ENCODE assay signal across 32 cellular contexts in the genomic region with DNA sequence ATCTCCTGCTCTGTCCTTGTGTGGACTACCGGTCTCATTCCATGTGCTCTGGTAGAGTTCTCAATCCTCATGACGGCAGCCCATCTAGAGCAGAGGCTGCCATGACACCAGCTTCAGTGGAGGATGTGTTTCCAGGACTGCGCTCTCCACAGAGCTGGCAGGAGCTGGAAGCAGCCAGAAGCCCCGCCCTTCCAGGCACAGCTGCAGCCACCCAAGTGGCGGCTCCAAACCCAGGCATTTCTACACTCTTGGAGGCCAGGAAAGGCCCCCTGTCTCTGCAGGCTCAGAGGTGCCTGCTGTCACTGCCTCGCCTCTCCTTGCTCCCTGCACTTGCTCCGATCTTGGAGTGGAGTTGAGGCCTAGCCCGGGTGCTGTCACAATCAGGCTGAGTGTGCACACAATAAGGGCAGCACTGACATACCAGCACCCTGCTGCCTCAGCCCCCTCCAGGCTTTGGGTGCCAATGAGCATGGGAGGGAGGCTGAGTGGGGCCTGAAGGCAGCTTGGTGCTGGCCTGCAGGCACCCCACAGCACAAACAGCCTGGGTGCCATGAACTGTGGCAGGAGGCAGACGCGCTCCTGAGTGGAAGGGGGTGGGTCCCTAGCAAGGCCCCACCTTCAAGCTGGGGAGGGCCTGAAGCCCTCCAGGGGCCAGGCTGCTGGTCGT.
"Had no signal": no experiment of that assay in that cellular context is flagged by ENCODE, and none has a peak within 500 bp of the region (broad histone marks: within the 10 kb centered on the region; RNA-seq: fewer than 3 reads in every experiment).

No MANE protein-coding gene starts in this region.

- H3K27ac Mint-ChIP-seq: activated CD4-positive, alpha-beta T cell treated with anti-CD3 and anti-CD28 coated beads for 36 hours; activated CD4-positive, alpha-beta T cell treated with anti-CD3 and anti-CD28 coated beads, Interleukin-2, amount 10 ng/mL, durations not matched to agents 7 days and 5 days; activated naive CD4-positive, alpha-beta T cell treated with anti-CD3 and anti-CD28 coated beads for 36 hours; activated T-helper 1 cell treated with anti-CD3 and anti-CD28 coated beads, Interleukin-12 subunit alpha, Interleukin-12 subunit beta, Interleukin-2, Interleukin-4 antibody, amounts not matched to agents 30 ng/mL and 10 ng/mL and 1 ng/mL, durations not matched to agents 14 hours and 24 hours and 36 hours; brain had no signal

- DNase-seq: activated CD4-positive, alpha-beta T cell treated with anti-CD3 and anti-CD28 coated beads for 36 hours; activated CD4-positive, alpha-beta T cell treated with anti-CD3 and anti-CD28 coated beads, Interleukin-2, amount 10 ng/mL, durations not matched to agents 7 days and 5 days; activated CD4-positive, alpha-beta T cell treated with anti-CD3 and anti-CD28 coated beads, Interleukin-2, amount 50 U/mL, for 48 hours; activated CD8-positive, alpha-beta memory T cell treated with anti-CD3 and anti-CD28 coated beads, Interleukin-2, amount 50 U/mL, for 4 hours; activated gamma-delta T cell treated with Interleukin-2 at 50 U/mL for 16 hours; activated naive CD4-positive, alpha-beta T cell treated with anti-CD3 and anti-CD28 coated beads for 36 hours; activated T-cell treated with anti-CD3 and anti-CD28 coated beads for 4 hours; activated T-cell treated with anti-CD3 and anti-CD28 coated beads, Interleukin-2, amount 50 U/mL, for 4 hours; adrenal gland; caudate nucleus; Karpas-422; KBM-7; MG63; NCI-H1092; NCI-H1436 treated with DMSO at 0.1 percent for 48 hours; NCI-H1694 treated with DMSO at 0.1 percent for 48 hours; NCI-H2029; NCI-H2107; NCI-H2171; NCI-H510A; NCI-H526; NCI-H748 treated with DMSO at 0.1 percent for 48 hours; NK-92 treated with Interleukin-12 subunit alpha and Interleukin-12 subunit beta, amount 100 ng/mL, for 24 hours; PC-3; Peyer's patch; RPMI8226; SHP77 treated with DMSO at 0.1 percent for 48 hours; T1000; WERI-Rb-1 had no signal

- H3K27me3 Mint-ChIP-seq: activated CD4-positive, alpha-beta T cell treated with anti-CD3 and anti-CD28 coated beads for 36 hours; activated CD4-positive, alpha-beta T cell treated with anti-CD3 and anti-CD28 coated beads, Interleukin-2, amount 10 ng/mL, durations not matched to agents 7 days and 5 days; brain had no signal

- ATAC-seq: activated CD4-positive, alpha-beta T cell treated with anti-CD3 and anti-CD28 coated beads for 36 hours; activated naive CD4-positive, alpha-beta T cell treated with anti-CD3 and anti-CD28 coated beads, Interleukin-2, amount 50 U/mL, for 72 hours; activated T-cell treated with anti-CD3 and anti-CD28 coated beads, Interleukin-2, amount 50 U/mL, for 4 hours; PC-3 had no signal

- H3K4me1 Mint-ChIP-seq: activated CD4-positive, alpha-beta T cell treated with anti-CD3 and anti-CD28 coated beads, Interleukin-2, amount 10 ng/mL, durations not matched to agents 7 days and 5 days had no signal

- H3K9me3 Mint-ChIP-seq: activated naive CD4-positive, alpha-beta T cell treated with anti-CD3 and anti-CD28 coated beads for 36 hours; activated naive CD4-positive, alpha-beta T cell treated with anti-CD3 and anti-CD28 coated beads, Interleukin-2, amount 50 U/mL, for 72 hours; activated T-cell treated with anti-CD3 and anti-CD28 coated beads, Interleukin-2, amount 50 U/mL, for 4 hours; activated T-helper 1 cell treated with anti-CD3 and anti-CD28 coated beads, Interleukin-12 subunit alpha, Interleukin-12 subunit beta, Interleukin-2, Interleukin-4 antibody, amounts not matched to agents 30 ng/mL and 10 ng/mL and 1 ng/mL, durations not matched to agents 14 hours and 24 hours and 36 hours had no signal

- H3K4me3 Mint-ChIP-seq: activated CD4-positive, alpha-beta T cell treated with anti-CD3 and anti-CD28 coated beads for 36 hours; activated CD4-positive, alpha-beta T cell treated with anti-CD3 and anti-CD28 coated beads, Interleukin-2, amount 10 ng/mL, durations not matched to agents 7 days and 5 days; activated naive CD4-positive, alpha-beta T cell treated with anti-CD3 and anti-CD28 coated beads for 36 hours; activated T-cell treated with anti-CD3 and anti-CD28 coated beads, Interleukin-2, amount 50 U/mL, for 4 hours; activated T-helper 1 cell treated with anti-CD3 and anti-CD28 coated beads, Interleukin-12 subunit alpha, Interleukin-12 subunit beta, Interleukin-2, Interleukin-4 antibody, amounts not matched to agents 30 ng/mL and 10 ng/mL and 1 ng/mL, durations not matched to agents 14 hours and 24 hours and 36 hours; brain had no signal
